In genomic region chr12:26029741-26030033, GRCh38 we compare ENCODE assay signal across 12 cellular contexts.
"Had no signal": no experiment of that assay in that cellular context is flagged by ENCODE, and none has a peak within 500 bp of the region (broad histone marks: within the 10 kb centered on the region; RNA-seq: fewer than 3 reads in every experiment).

No MANE protein-coding gene starts in this region.

- H3K9ac ChIP-seq: parathyroid adenoma had no signal

- ATAC-seq: esophagus mucosa; stimulated activated effector memory CD8-positive, alpha-beta T cell treated with anti-CD3 and anti-CD28 coated beads, Interleukin-12 subunit alpha, Interleukin-12 subunit beta, amount 100 ng/mL, for 72 hours had no signal

- DNase-seq: cerebellar nuclear complex, upper lobe of left lung had no signal

- H3K27me3 Mint-ChIP-seq: dendritic cell treated with granulocyte-macrophage colony-stimulating factor and Interleukin-4, amounts not matched to agents 40 ng/mL and 50 ng/mL, for 4 days had no signal

- H3K9me3 Mint-ChIP-seq: activated CD4-positive, alpha-beta T cell treated with anti-CD3 and anti-CD28 coated beads, Interleukin-2, amount 10 ng/mL, durations not matched to agents 24 days and 14 days; activated naive CD4-positive, alpha-beta T cell treated with anti-CD3 and anti-CD28 coated beads, Interleukin-2, amount 10 ng/mL, durations not matched to agents 7 days and 5 days; activated T-helper 2 cell treated with anti-CD3 and anti-CD28 coated beads, Interferon-gamma antibody, Interleukin-2, Interleukin-4, amounts not matched to agents 10 μg/mL and 5 μg/mL and 100 μg/mL, durations not matched to agents 14 hours and 24 hours and 36 hours; dendritic cell treated with granulocyte-macrophage colony-stimulating factor and Interleukin-4, amounts not matched to agents 40 ng/mL and 50 ng/mL, for 4 days; stimulated activated effector memory CD8-positive, alpha-beta T cell treated with anti-CD3 and anti-CD28 coated beads, Interleukin-12 subunit alpha, Interleukin-12 subunit beta, amount 100 ng/mL, for 72 hours had no signal

- H3K4me1 ChIP-seq: parathyroid adenoma had no signal

- H3K4me3 Mint-ChIP-seq: activated CD4-positive, alpha-beta T cell treated with anti-CD3 and anti-CD28 coated beads, Interleukin-2, amount 10 ng/mL, durations not matched to agents 24 days and 14 days; activated naive CD4-positive, alpha-beta T cell treated with anti-CD3 and anti-CD28 coated beads, Interleukin-2, amount 10 ng/mL, durations not matched to agents 7 days and 5 days; dendritic cell treated with granulocyte-macrophage colony-stimulating factor and Interleukin-4, amounts not matched to agents 40 ng/mL and 50 ng/mL, for 4 days; neural crest cell; stimulated activated effector memory CD8-positive, alpha-beta T cell treated with anti-CD3 and anti-CD28 coated beads, Interleukin-12 subunit alpha, Interleukin-12 subunit beta, amount 100 ng/mL, for 72 hours had no signal

- H3K27me3 ChIP-seq: brain microvascular endothelial cell, upper lobe of left lung had no signal

- H3K4me2 ChIP-seq: smooth muscle cell had no signal

- H3K36me3 ChIP-seq: brain microvascular endothelial cell, upper lobe of left lung had no signal

- H3K4me1 Mint-ChIP-seq: activated CD4-positive, alpha-beta T cell treated with anti-CD3 and anti-CD28 coated beads, Interleukin-2, amount 10 ng/mL, durations not matched to agents 24 days and 14 days; activated naive CD4-positive, alpha-beta T cell treated with anti-CD3 and anti-CD28 coated beads, Interleukin-2, amount 10 ng/mL, durations not matched to agents 7 days and 5 days; stimulated activated effector memory CD8-positive, alpha-beta T cell treated with anti-CD3 and anti-CD28 coated beads, Interleukin-12 subunit alpha, Interleukin-12 subunit beta, amount 100 ng/mL, for 72 hours had no signal

- H3K36me3 Mint-ChIP-seq: activated naive CD4-positive, alpha-beta T cell treated with anti-CD3 and anti-CD28 coated beads, Interleukin-2, amount 10 ng/mL, durations not matched to agents 7 days and 5 days; stimulated activated effector memory CD8-positive, alpha-beta T cell treated with anti-CD3 and anti-CD28 coated beads, Interleukin-12 subunit alpha, Interleukin-12 subunit beta, amount 100 ng/mL, for 72 hours had no signal

- H2AFZ ChIP-seq: parathyroid adenoma had no signal

- H3K4me3 ChIP-seq: smooth muscle cell, upper lobe of left lung had no signal

- H3K9me3 ChIP-seq: upper lobe of left lung had no signal

- H3K79me2 ChIP-seq: parathyroid adenoma had no signal

- H3K27ac Mint-ChIP-seq: activated CD4-positive, alpha-beta T cell treated with anti-CD3 and anti-CD28 coated beads, Interleukin-2, amount 10 ng/mL, durations not matched to agents 24 days and 14 days; activated naive CD4-positive, alpha-beta T cell treated with anti-CD3 and anti-CD28 coated beads, Interleukin-2, amount 10 ng/mL, durations not matched to agents 7 days and 5 days; activated T-helper 2 cell treated with anti-CD3 and anti-CD28 coated beads, Interferon-gamma antibody, Interleukin-2, Interleukin-4, amounts not matched to agents 10 μg/mL and 5 μg/mL and 100 μg/mL, durations not matched to agents 14 hours and 24 hours and 36 hours; dendritic cell treated with granulocyte-macrophage colony-stimulating factor and Interleukin-4, amounts not matched to agents 40 ng/mL and 50 ng/mL, for 4 days; stimulated activated effector memory CD8-positive, alpha-beta T cell treated with anti-CD3 and anti-CD28 coated beads, Interleukin-12 subunit alpha, Interleukin-12 subunit beta, amount 100 ng/mL, for 72 hours had no signal

- H3K27ac ChIP-seq: brain microvascular endothelial cell, parathyroid adenoma, upper lobe of left lung had no signal
